In the genomic region with DNA sequence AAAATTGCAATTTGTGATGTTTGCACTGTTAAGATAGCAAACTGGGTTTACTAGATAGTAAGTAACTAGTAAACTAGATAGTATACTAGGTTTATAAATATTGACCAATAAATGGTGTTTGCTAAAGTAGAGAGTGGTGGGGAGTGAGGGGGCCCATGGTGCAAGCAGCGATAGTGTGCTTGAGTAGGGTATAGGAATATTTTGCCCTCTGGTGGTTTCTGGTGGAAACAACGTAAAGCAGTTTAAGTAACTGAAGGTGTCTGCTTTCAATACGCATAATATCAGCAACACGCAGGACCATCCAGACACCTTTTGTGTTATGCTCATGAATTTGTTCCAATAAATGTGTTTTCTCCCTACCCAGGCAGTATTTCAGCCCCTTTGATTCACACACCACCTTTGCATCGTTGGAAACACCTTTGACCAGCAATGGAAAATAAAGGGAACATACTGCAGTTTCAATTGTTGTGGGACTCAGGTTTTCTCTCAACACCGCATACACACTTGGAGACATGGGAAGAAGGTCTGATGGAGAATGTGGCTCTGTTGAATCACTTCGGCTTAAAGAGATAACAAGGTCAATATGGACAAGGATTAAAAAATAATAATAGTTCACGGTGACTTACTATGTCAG, we compare ENCODE assay signal across 1 cellular context.
TF ChIP-seq lines count a peak whose summit lies in the region.

No MANE protein-coding gene starts in this region.

TF ChIP-seq in SK-N-SH, 30 proteins besides CTCF, POLR2A, EP300 and RAD21 (continued from another document):
- no peak for TF ChIP-seq REST (IDR thresholded peaks at IDR 0.05; ENCODE audit: low read depth, low read length)
TF ChIP-seq in SK-N-SH: peak in this region for 1.
